1 cellular context compared by ENCODE assay signal in genomic region chr10:102231357-102232318, GRCh38.
TF ChIP-seq lines count a peak whose summit lies in the region.

No MANE protein-coding gene starts in this region.

TF ChIP-seq in K562, 482 proteins besides CTCF, POLR2A, EP300 and RAD21 (continued from another document and continues in another):
- no peak for TF ChIP-seq RBM14 (IDR thresholded peaks at IDR 0.05; ENCODE audit: borderline replicate concordance, insufficient read depth, low read depth, low read length)
- 0 out of 2 replicates have a peak, but pooled peaks have one; percentile 12 for TF ChIP-seq SMAD4 (CRISPR knock-in tag; conservative IDR thresholded peaks at IDR 0.05)
- no peak for TF ChIP-seq PYGO2 (tag; IDR thresholded peaks at IDR 0.05)
- TF ChIP-seq ZNF24 (IDR thresholded peaks at IDR 0.05): no peak
- TF ChIP-seq ARHGAP35 (IDR thresholded peaks at IDR 0.05; ENCODE audit: partially characterized antibody): no peak
- TF ChIP-seq SMARCB1 (IDR thresholded peaks at IDR 0.05; ENCODE audit: insufficient read length, low read depth): no peak
- TF ChIP-seq CEBPB (tag; IDR thresholded peaks at IDR 0.05): no peak
- no peak for TF ChIP-seq PCBP1 (IDR thresholded peaks at IDR 0.05; ENCODE audit: low read depth, low read length, poor library complexity, severe bottlenecking)
- TF ChIP-seq ADNP (tag; IDR thresholded peaks at IDR 0.05): no peak
- no peak for TF ChIP-seq HNRNPL (IDR thresholded peaks at IDR 0.05; ENCODE audit: low read depth, low read length)
- peak; percentile 19 to 62; a peak in 3 of 4 replicates for TF ChIP-seq MAZ (CRISPR knock-in tag; conservative IDR thresholded peaks at IDR 0.05 in 1 of 2, IDR thresholded peaks at IDR 0.05 in 1 of 2)
- no peak for TF ChIP-seq EP400 (IDR thresholded peaks at IDR 0.05)
- TF ChIP-seq ZBTB43 (CRISPR knock-in tag; IDR thresholded peaks at IDR 0.05): no peak
- no peak for TF ChIP-seq ZNF583 (CRISPR knock-in tag; IDR thresholded peaks at IDR 0.05)
- TF ChIP-seq, protein P1, sequence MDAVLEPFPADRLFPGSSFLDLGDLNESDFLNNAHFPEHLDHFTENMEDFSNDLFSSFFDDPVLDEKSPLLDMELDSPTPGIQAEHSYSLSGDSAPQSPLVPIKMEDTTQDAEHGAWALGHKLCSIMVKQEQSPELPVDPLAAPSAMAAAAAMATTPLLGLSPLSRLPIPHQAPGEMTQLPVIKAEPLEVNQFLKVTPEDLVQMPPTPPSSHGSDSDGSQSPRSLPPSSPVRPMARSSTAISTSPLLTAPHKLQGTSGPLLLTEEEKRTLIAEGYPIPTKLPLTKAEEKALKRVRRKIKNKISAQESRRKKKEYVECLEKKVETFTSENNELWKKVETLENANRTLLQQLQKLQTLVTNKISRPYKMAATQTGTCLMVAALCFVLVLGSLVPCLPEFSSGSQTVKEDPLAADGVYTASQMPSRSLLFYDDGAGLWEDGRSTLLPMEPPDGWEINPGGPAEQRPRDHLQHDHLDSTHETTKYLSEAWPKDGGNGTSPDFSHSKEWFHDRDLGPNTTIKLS (IDR thresholded peaks at IDR 0.05; ENCODE audit: borderline replicate concordance, low read depth): no peak
- TF ChIP-seq LEF1 (IDR thresholded peaks at IDR 0.05): no peak
- TF ChIP-seq STAT5A (IDR thresholded peaks at IDR 0.05; ENCODE audit: borderline replicate concordance, low read length): no peak
- no peak for TF ChIP-seq CEBPG (CRISPR knock-in tag; IDR thresholded peaks at IDR 0.05)
- TF ChIP-seq CEBPG (tag; conservative IDR thresholded peaks at IDR 0.05 in 1 of 2, IDR thresholded peaks at IDR 0.05 in 1 of 2): no peak
- TF ChIP-seq L3MBTL2 (IDR thresholded peaks at IDR 0.05): peak; percentile 29
- TF ChIP-seq RBM17 (IDR thresholded peaks at IDR 0.05; ENCODE audit: borderline replicate concordance, low read depth, low read length): no peak
- no peak for TF ChIP-seq ZZZ3 (IDR thresholded peaks at IDR 0.05)
- TF ChIP-seq PRMT5 (CRISPR knock-in tag; IDR thresholded peaks at IDR 0.05): no peak
- no peak for TF ChIP-seq MCM3 (IDR thresholded peaks at IDR 0.05)
- TF ChIP-seq MTA3 (IDR thresholded peaks at IDR 0.05; ENCODE audit: borderline replicate concordance): peak; percentile 59; the same call in 1 of the 2 replicates
- TF ChIP-seq HES1 (IDR thresholded peaks at IDR 0.05; ENCODE audit: low read depth): no peak
- no peak for TF ChIP-seq HEY1 (CRISPR knock-in tag; IDR thresholded peaks at IDR 0.05; ENCODE audit: borderline replicate concordance)
- TF ChIP-seq DNMT1 (IDR thresholded peaks at IDR 0.05): no peak
- TF ChIP-seq MYNN (IDR thresholded peaks at IDR 0.05): 0 out of 2 replicates have a peak, but pooled peaks have one; percentile 35
- TF ChIP-seq MYNN (CRISPR knock-in tag; IDR thresholded peaks at IDR 0.05): no peak
- TF ChIP-seq ZNF232 (CRISPR knock-in tag; IDR thresholded peaks at IDR 0.05): no peak
- TF ChIP-seq FOXM1 (IDR thresholded peaks at IDR 0.05; ENCODE audit: low read depth): no peak
- no peak for TF ChIP-seq FOXM1 (CRISPR knock-in tag; IDR thresholded peaks at IDR 0.05; ENCODE audit: low read depth)
- TF ChIP-seq ATF7 (IDR thresholded peaks at IDR 0.05): no peak
- TF ChIP-seq, protein P2, sequence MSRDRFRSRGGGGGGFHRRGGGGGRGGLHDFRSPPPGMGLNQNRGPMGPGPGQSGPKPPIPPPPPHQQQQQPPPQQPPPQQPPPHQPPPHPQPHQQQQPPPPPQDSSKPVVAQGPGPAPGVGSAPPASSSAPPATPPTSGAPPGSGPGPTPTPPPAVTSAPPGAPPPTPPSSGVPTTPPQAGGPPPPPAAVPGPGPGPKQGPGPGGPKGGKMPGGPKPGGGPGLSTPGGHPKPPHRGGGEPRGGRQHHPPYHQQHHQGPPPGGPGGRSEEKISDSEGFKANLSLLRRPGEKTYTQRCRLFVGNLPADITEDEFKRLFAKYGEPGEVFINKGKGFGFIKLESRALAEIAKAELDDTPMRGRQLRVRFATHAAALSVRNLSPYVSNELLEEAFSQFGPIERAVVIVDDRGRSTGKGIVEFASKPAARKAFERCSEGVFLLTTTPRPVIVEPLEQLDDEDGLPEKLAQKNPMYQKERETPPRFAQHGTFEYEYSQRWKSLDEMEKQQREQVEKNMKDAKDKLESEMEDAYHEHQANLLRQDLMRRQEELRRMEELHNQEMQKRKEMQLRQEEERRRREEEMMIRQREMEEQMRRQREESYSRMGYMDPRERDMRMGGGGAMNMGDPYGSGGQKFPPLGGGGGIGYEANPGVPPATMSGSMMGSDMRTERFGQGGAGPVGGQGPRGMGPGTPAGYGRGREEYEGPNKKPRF (IDR thresholded peaks at IDR 0.05; ENCODE audit: low read depth, low read length): no peak
- peak; percentile 8 for TF ChIP-seq RBBP5 (IDR thresholded peaks at IDR 0.05; ENCODE audit: borderline replicate concordance, insufficient read depth, low read length, poor library complexity, severe bottlenecking)
- TF ChIP-seq ZNF830 (CRISPR knock-in tag; IDR thresholded peaks at IDR 0.05): no peak
- TF ChIP-seq ZNF431 (CRISPR knock-in tag; IDR thresholded peaks at IDR 0.05): 0 out of 2 replicates have a peak, but pooled peaks have one; percentile 44
- no peak for TF ChIP-seq MEIS2 (IDR thresholded peaks at IDR 0.05; ENCODE audit: partially characterized antibody)
- TF ChIP-seq ZNF609 (CRISPR knock-in tag; IDR thresholded peaks at IDR 0.05; ENCODE audit: borderline replicate concordance): no peak
- peak; percentile 78 for TF ChIP-seq ZBTB33 (CRISPR knock-in tag; IDR thresholded peaks at IDR 0.05)
- TF ChIP-seq SREBF1 (IDR thresholded peaks at IDR 0.05; ENCODE audit: borderline replicate concordance, low read depth, low read length): no peak
- TF ChIP-seq CTBP1 (IDR thresholded peaks at IDR 0.05; ENCODE audit: borderline replicate concordance): peak; percentile 13; the same call in 1 of the 2 replicates
- no peak for TF ChIP-seq TSC22D4 (tag; IDR thresholded peaks at IDR 0.05)
- no peak for TF ChIP-seq E4F1 (CRISPR knock-in tag; IDR thresholded peaks at IDR 0.05; ENCODE audit: borderline replicate concordance)
- TF ChIP-seq DDX20 (tag; IDR thresholded peaks at IDR 0.05; ENCODE audit: low read depth): no peak
- no peak for TF ChIP-seq UBTF (IDR thresholded peaks at IDR 0.05; ENCODE audit: borderline replicate concordance in 1 of 2, low read depth in 2 of 2, low read length in 2 of 2)
- no peak for TF ChIP-seq ZNF780A (CRISPR knock-in tag; IDR thresholded peaks at IDR 0.05)
- TF ChIP-seq ARNT (IDR thresholded peaks at IDR 0.05): no peak
- TF ChIP-seq ILK (tag; IDR thresholded peaks at IDR 0.05; ENCODE audit: borderline replicate concordance, low read depth): no peak
- TF ChIP-seq, protein P3, sequence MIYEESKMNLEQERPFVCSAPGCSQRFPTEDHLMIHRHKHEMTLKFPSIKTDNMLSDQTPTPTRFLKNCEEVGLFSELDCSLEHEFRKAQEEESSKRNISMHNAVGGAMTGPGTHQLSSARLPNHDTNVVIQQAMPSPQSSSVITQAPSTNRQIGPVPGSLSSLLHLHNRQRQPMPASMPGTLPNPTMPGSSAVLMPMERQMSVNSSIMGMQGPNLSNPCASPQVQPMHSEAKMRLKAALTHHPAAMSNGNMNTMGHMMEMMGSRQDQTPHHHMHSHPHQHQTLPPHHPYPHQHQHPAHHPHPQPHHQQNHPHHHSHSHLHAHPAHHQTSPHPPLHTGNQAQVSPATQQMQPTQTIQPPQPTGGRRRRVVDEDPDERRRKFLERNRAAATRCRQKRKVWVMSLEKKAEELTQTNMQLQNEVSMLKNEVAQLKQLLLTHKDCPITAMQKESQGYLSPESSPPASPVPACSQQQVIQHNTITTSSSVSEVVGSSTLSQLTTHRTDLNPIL (CRISPR knock-in tag; IDR thresholded peaks at IDR 0.05): no peak
- TF ChIP-seq SPI1 (IDR thresholded peaks at IDR 0.05; ENCODE audit: borderline replicate concordance, low read depth, low read length): no peak
- peak; percentile 67 for TF ChIP-seq ZBTB7A (IDR thresholded peaks at IDR 0.05; ENCODE audit: borderline replicate concordance, control insufficient read depth, low read depth, low read length)
